In the genomic region with DNA sequence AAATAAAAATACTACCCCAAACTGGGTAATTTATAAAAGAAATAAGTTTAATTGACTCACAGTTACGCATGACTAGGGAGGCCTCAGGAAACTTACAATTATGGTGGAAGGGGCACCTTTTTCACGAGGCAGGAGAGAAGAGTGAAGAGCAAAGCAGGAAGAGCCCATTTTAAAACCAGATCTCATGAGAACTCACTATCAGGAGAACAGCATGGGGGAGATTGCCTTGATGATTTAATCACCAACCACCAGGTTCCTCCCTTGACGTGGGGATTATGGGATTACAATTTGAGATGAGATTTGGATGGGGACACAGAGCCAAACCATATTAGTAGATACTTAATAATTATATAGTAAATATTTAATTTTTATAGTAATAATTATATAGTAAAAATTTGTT, we compare ENCODE assay signal across 18 cellular contexts. TPM values are rescaled to one million over a fixed set of nuclear protein-coding genes. Genes with fewer than 3 reads are reported as not detected.
DNase-seq lines count a peak whose midpoint lies in the region; ATAC-seq and TF ChIP-seq lines count a peak whose summit lies in the region.
"Had no signal": no experiment of that assay in that cellular context is flagged by ENCODE, and none has a peak within 500 bp of the region (broad histone marks: within the 10 kb centered on the region; RNA-seq: fewer than 3 reads in every experiment).

No MANE protein-coding gene starts in this region.

- no peak overlapping the region for H2BK5ac ChIP-seq in mesenchymal stem cell (ENCODE audit: low read depth, low read length, poor library complexity, severe bottlenecking)

- H4K8ac ChIP-seq in mesenchymal stem cell (ENCODE audit: low read length) = no peak overlapping the region

- ATAC-seq in GM21381 (IDR thresholded peaks at IDR 0.05; ENCODE audit: unreplicated experiment) (no peak), SK-N-SH treated with all-trans-retinoic acid at 6 μM for 48 hours (no peak)
- ATAC-seq in effector memory CD8-positive, alpha-beta T cell (replicated peaks) = no peak
- ATAC-seq: PC-3 had no signal

- H3K9me3 Mint-ChIP-seq in effector memory CD8-positive, alpha-beta T cell = no peaks in the 10 kb centered on the region

- DNase-seq in WERI-Rb-1 (peak; percentile 16), choroid plexus epithelial cell (ENCODE audit: low read depth) (peak; percentile 39), mesenchymal stem cell (no peak)
- no peak for DNase-seq in effector memory CD8-positive, alpha-beta T cell
- DNase-seq: DMS79 treated with DMSO at 0.1 percent for 48 hours, GM23248, NCI-H1092 treated with DMSO at 0.1 percent for 48 hours, NCI-H146, NCI-H2081, NCI-H774, PC-3, RPMI8226, SHP77 treated with DMSO at 0.1 percent for 48 hours, SK-N-SH had no signal

- no peak overlapping the region for H2BK15ac ChIP-seq in mesenchymal stem cell (ENCODE audit: low read depth, poor library complexity, severe bottlenecking)

- no peak overlapping the region for H3K4ac ChIP-seq in mesenchymal stem cell (ENCODE audit: low read depth in 1 of 2, low read length in 2 of 2)

- no peak overlapping the region for H3K14ac ChIP-seq in mesenchymal stem cell (ENCODE audit: low read length in 2 of 2)

- H3K79me1 ChIP-seq in mesenchymal stem cell (replicated peaks; ENCODE audit: low read length, poor library complexity, severe bottlenecking) = peaks cover 20% of the 10 kb centered on the region

- peaks cover 19% of the 10 kb centered on the region for H3K36me3 Mint-ChIP-seq in effector memory CD8-positive, alpha-beta T cell (ENCODE audit: insufficient read depth)

- H3K9ac ChIP-seq in mesenchymal stem cell (ENCODE audit: low read length) = no peak overlapping the region
- H3K9ac ChIP-seq in subcutaneous abdominal adipose tissue (ENCODE audit: low read length in 5 of 5) = no peak overlapping the region
- H3K9ac ChIP-seq: GM23248, SK-N-SH had no signal

- H3K27me3 Mint-ChIP-seq in effector memory CD8-positive, alpha-beta T cell = no peaks in the 10 kb centered on the region

- H2BK12ac ChIP-seq in mesenchymal stem cell (ENCODE audit: low read length in 2 of 2) = no peak overlapping the region

- H2AK5ac ChIP-seq in mesenchymal stem cell (ENCODE audit: low read length, severe bottlenecking) = no peak overlapping the region

- no peak overlapping the region for H2BK120ac ChIP-seq in mesenchymal stem cell (ENCODE audit: low read depth, low read length)

- H3K27ac Mint-ChIP-seq in effector memory CD8-positive, alpha-beta T cell = no peak overlapping the region

- no peak overlapping the region for H2AFZ ChIP-seq in mesenchymal stem cell (ENCODE audit: low read depth, low read length)
- H2AFZ ChIP-seq: GM23248 had no signal

- no peak overlapping the region for H3K18ac ChIP-seq in mesenchymal stem cell (ENCODE audit: low read depth in 1 of 2, low read length in 2 of 2)

- H3K27me3 ChIP-seq in WERI-Rb-1 (ENCODE audit: insufficient read depth, low read depth, severe bottlenecking) (no peaks in the 10 kb centered on the region), mesenchymal stem cell (ENCODE audit: control insufficient read depth in 1 of 2, insufficient read depth in 1 of 2, low read length in 2 of 2) (no peaks in the 10 kb centered on the region), subcutaneous abdominal adipose tissue (ENCODE audit: control insufficient read depth in 5 of 5, insufficient read depth in 4 of 5, low read length in 5 of 5) (no peaks in the 10 kb centered on the region)

- no peak overlapping the region for H4K91ac ChIP-seq in mesenchymal stem cell (ENCODE audit: low read length)

- no peak overlapping the region for H3K4me3 Mint-ChIP-seq in effector memory CD8-positive, alpha-beta T cell

- H3K4me1 ChIP-seq in mesenchymal stem cell (ENCODE audit: control insufficient read depth, insufficient read depth, low read depth, low read length) = no peaks in the 10 kb centered on the region
- peaks cover 0 to 4% (median 0%) of the 10 kb centered on the region in 5 donors for H3K4me1 ChIP-seq in subcutaneous abdominal adipose tissue (ENCODE audit: control insufficient read depth in 5 of 5, insufficient read depth in 5 of 5, low read length in 5 of 5)

- no peak overlapping the region for H3K4me2 ChIP-seq in mesenchymal stem cell (ENCODE audit: low read length, poor library complexity, severe bottlenecking)
- H3K4me2 ChIP-seq: SK-N-SH had no signal

- H3K23ac ChIP-seq in mesenchymal stem cell (ENCODE audit: low read length in 2 of 2) = no peak overlapping the region

- TF ChIP-seq CTCF in WERI-Rb-1 (IDR thresholded peaks at IDR 0.05; ENCODE audit: low read depth, low read length) (no peak), choroid plexus epithelial cell (conservative IDR thresholded peaks at IDR 0.05; ENCODE audit: low read depth, low read length) (no peak)

- peaks cover 7 to 23% of the 10 kb centered on the region in 2 donors for H3K4me1 Mint-ChIP-seq in effector memory CD8-positive, alpha-beta T cell (ENCODE audit: low read depth in 2 of 2)

- WGBS in mesenchymal stem cell = 87% methylated on average over 2 of the region's 3 CpGs

- H3K36me3 ChIP-seq in WERI-Rb-1 (peaks cover 48% of the 10 kb centered on the region), mesenchymal stem cell (ENCODE audit: control insufficient read depth in 1 of 2, insufficient read depth in 2 of 2, low read depth in 1 of 2, low read length in 2 of 2) (peaks cover 9 to 32% of the 10 kb centered on the region in 2 experiments), subcutaneous abdominal adipose tissue (ENCODE audit: control insufficient read depth in 5 of 5, insufficient read depth in 5 of 5, low read length in 5 of 5) (peaks cover 0 to 3% (median 0%) of the 10 kb centered on the region in 5 donors)

- H3K27ac ChIP-seq in WERI-Rb-1 (no peak overlapping the region; the same call in 1 of the 2 replicates), mesenchymal stem cell (ENCODE audit: low read length, poor library complexity, severe bottlenecking) (peak overlapping the region; percentile 75), subcutaneous abdominal adipose tissue (ENCODE audit: low read depth, low read length) (peak overlapping the region; percentile 27)
- H3K27ac ChIP-seq: GM23248 had no signal

- H3K9me3 ChIP-seq in WERI-Rb-1 (ENCODE audit: severe bottlenecking) (peaks cover 16% of the 10 kb centered on the region), mesenchymal stem cell (ENCODE audit: control insufficient read depth, low read length) (no peaks in the 10 kb centered on the region), subcutaneous abdominal adipose tissue (ENCODE audit: control insufficient read depth in 5 of 5, low read length in 5 of 5) (no peaks in the 10 kb centered on the region)

- H3K4me3 ChIP-seq in WERI-Rb-1 (ENCODE audit: low read depth, low read length) (no peak overlapping the region), choroid plexus epithelial cell (ENCODE audit: low read depth, low read length) (no peak overlapping the region), mesenchymal stem cell (ENCODE audit: insufficient read depth in 1 of 2, low read depth in 1 of 2, low read length in 2 of 2) (no peak overlapping the region), subcutaneous abdominal adipose tissue (ENCODE audit: low read depth in 1 of 5, low read length in 5 of 5) (no peak overlapping the region)
- H3K4me3 ChIP-seq: GM23248, HAP-1 had no signal

TF ChIP-seq in SK-N-SH treated with all-trans-retinoic acid at 6 μM for 48 hours, 23 proteins besides CTCF, POLR2A, EP300 and RAD21 (continues in another document):
- TF ChIP-seq ZNF70 (CRISPR knock-in tag; IDR thresholded peaks at IDR 0.05) (no peak), TCF4 (CRISPR knock-in tag; IDR thresholded peaks at IDR 0.05; ENCODE audit: borderline replicate concordance) (no peak), BACH2 (CRISPR knock-in tag; IDR thresholded peaks at IDR 0.05; ENCODE audit: borderline replicate concordance) (no peak), ZNF565 (CRISPR knock-in tag; conservative IDR thresholded peaks at IDR 0.05; ENCODE audit: low read depth) (no peak), ESRRG (CRISPR knock-in tag; IDR thresholded peaks at IDR 0.05) (no peak)
- TF ChIP-seq, protein P1, sequence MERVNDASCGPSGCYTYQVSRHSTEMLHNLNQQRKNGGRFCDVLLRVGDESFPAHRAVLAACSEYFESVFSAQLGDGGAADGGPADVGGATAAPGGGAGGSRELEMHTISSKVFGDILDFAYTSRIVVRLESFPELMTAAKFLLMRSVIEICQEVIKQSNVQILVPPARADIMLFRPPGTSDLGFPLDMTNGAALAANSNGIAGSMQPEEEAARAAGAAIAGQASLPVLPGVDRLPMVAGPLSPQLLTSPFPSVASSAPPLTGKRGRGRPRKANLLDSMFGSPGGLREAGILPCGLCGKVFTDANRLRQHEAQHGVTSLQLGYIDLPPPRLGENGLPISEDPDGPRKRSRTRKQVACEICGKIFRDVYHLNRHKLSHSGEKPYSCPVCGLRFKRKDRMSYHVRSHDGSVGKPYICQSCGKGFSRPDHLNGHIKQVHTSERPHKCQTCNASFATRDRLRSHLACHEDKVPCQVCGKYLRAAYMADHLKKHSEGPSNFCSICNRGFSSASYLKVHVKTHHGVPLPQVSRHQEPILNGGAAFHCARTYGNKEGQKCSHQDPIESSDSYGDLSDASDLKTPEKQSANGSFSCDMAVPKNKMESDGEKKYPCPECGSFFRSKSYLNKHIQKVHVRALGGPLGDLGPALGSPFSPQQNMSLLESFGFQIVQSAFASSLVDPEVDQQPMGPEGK (CRISPR knock-in tag; IDR thresholded peaks at IDR 0.05; ENCODE audit: borderline replicate concordance) = no peak
- TF ChIP-seq, protein P2, sequence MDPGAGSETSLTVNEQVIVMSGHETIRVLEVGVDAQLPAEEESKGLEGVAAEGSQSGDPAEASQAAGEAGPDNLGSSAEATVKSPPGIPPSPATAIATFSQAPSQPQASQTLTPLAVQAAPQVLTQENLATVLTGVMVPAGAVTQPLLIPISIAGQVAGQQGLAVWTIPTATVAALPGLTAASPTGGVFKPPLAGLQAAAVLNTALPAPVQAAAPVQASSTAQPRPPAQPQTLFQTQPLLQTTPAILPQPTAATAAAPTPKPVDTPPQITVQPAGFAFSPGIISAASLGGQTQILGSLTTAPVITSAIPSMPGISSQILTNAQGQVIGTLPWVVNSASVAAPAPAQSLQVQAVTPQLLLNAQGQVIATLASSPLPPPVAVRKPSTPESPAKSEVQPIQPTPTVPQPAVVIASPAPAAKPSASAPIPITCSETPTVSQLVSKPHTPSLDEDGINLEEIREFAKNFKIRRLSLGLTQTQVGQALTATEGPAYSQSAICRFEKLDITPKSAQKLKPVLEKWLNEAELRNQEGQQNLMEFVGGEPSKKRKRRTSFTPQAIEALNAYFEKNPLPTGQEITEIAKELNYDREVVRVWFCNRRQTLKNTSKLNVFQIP (CRISPR knock-in tag; IDR thresholded peaks at IDR 0.05; ENCODE audit: borderline replicate concordance, low read depth) = no peak

RNA-seq across cellular contexts. Expression of a gene that starts 10.1 kb away (rescaled TPM):
- polyA plus RNA-seq in mesenchymal stem cell (2013, experiment 1 of 2) = 39.9 TPM
- 43.0 TPM for polyA plus RNA-seq in mesenchymal stem cell (2013, experiment 2 of 2)

RNA-seq across cellular contexts. Expression of a gene that starts 51.5 kb away (rescaled TPM):
- 603 TPM for polyA plus RNA-seq in mesenchymal stem cell (2013, experiment 1 of 2)
- polyA plus RNA-seq in mesenchymal stem cell (2013, experiment 2 of 2) = 627 TPM

Comparison
In these comparisons a context has a peak if more than half of its experiments do, and no peak if none do; other contexts are left out.
1. DNase-seq: peak in WERI-Rb-1 (single experiment) and choroid plexus epithelial cell (single experiment); none in mesenchymal stem cell (single experiment) and effector memory CD8-positive, alpha-beta T cell (0 of 3).